Comparison of ENCODE assay signal across 12 cellular contexts in genomic region chr9:124283232-124283814, GRCh38. TPM values are rescaled to one million over a fixed set of nuclear protein-coding genes. Genes with fewer than 3 reads are reported as not detected.
DNase-seq lines count a peak whose midpoint lies in the region; ATAC-seq and TF ChIP-seq lines count a peak whose summit lies in the region.
"Had no signal": no experiment of that assay in that cellular context is flagged by ENCODE, and none has a peak within 500 bp of the region (broad histone marks: within the 10 kb centered on the region; RNA-seq: fewer than 3 reads in every experiment).

No MANE protein-coding gene starts in this region.

- POLR2A ChIA-PET in GM10248 (lab: Yijun Ruan, JAX), result no interaction called here

- DNase-seq in heart left ventricle, result peak in 1 of 5 donors; percentile 65
- no peak for DNase-seq in Right ventricle myocardium inferior (ENCODE audit: missing footprints)
- no peak for DNase-seq in ovary
- DNase-seq in omental fat pad (ENCODE audit: low spot score), result no peak
- DNase-seq in GM10248 (ENCODE audit: extremely low spot score), result no peak
- DNase-seq: DND-41; NCI-H2171 treated with DMSO at 0.1 percent for 48 hours; stimulated activated CD4-positive, alpha-beta T cell treated with anti-CD3 and anti-CD28 coated beads, Interleukin-2, amount 100 ng/mL, for 48 hours had no signal

- no peak for TF ChIP-seq EP300 in gastroesophageal sphincter (IDR thresholded peaks at IDR 0.05)
- no peak for TF ChIP-seq EP300 in ovary (IDR thresholded peaks at IDR 0.05)

- ATAC-seq in heart left ventricle, result no peak
- no peak for ATAC-seq in Right ventricle myocardium inferior
- ATAC-seq in gastroesophageal sphincter, result no peak
- no peak for ATAC-seq in GM21515 (IDR thresholded peaks at IDR 0.05; ENCODE audit: unreplicated experiment)
- no peak for ATAC-seq in omental fat pad (ENCODE audit: low FRiP score)
- ATAC-seq: esophagus mucosa had no signal

- H3K4me3 ChIP-seq in heart left ventricle, result no peak overlapping the region
- no peak overlapping the region for H3K4me3 ChIP-seq in gastroesophageal sphincter
- H3K4me3 ChIP-seq in ovary, result no peak overlapping the region
- H3K4me3 ChIP-seq in urinary bladder (ENCODE audit: low read depth, low read length), result no peak overlapping the region

- 54 to 66% (median 59%) methylated on average over 12 to 15 of the region's 15 CpGs for WGBS in heart left ventricle, 4 donors
- 81% methylated on average over 9 of the region's 15 CpGs; no CpG with 5 or more reads in 1 of the 2 donors for WGBS in gastroesophageal sphincter (ENCODE audit: low coverage in 1 of 2), 2 donors
- WGBS in ovary, 3 donors, result 87 to 91% (median 87%) methylated on average over 15 of the region's 15 CpGs
- 62% methylated on average over 15 of the region's 15 CpGs for WGBS in urinary bladder

- H3K36me3 ChIP-seq in heart left ventricle (peaks cover 0 to 9% (median 0%) of the 10 kb centered on the region in 9 donors), gastroesophageal sphincter (no peaks in the 10 kb centered on the region), ovary (no peaks in the 10 kb centered on the region), urinary bladder (ENCODE audit: insufficient read depth) (no peaks in the 10 kb centered on the region)

- intact Hi-C loops in heart left ventricle (cut with DNase I), result loop anchor here in 1 of 10 donors (10.0 kb wide), 1 partner anchor 69 kb away; no protein-coding TSS in a partner anchor
- intact Hi-C loops in Right ventricle myocardium inferior (cut with DNase I), result no loop called here
- intact Hi-C loops in ovary (cut with DNase I), result loop anchor here in 1 of 4 donors (2.0 kb wide), 1 partner anchor 25 kb away; no protein-coding TSS in a partner anchor

- CTCF ChIA-PET in GM10248 (lab: Yijun Ruan, JAX), result no interaction called here

- TF ChIP-seq CTCF in heart left ventricle (IDR thresholded peaks at IDR 0.05) (no peak), gastroesophageal sphincter (IDR thresholded peaks at IDR 0.05) (no peak), ovary (IDR thresholded peaks at IDR 0.05) (no peak), omental fat pad (IDR thresholded peaks at IDR 0.05) (no peak), GM10248 (IDR thresholded peaks at IDR 0.05; ENCODE audit: control extremely low read depth, extremely low read depth, low read depth, missing control alignments) (no peak)

- H3K27me3 ChIP-seq in heart left ventricle (no peaks in the 10 kb centered on the region), gastroesophageal sphincter (no peaks in the 10 kb centered on the region), ovary (no peaks in the 10 kb centered on the region)

- H3K4me1 ChIP-seq in heart left ventricle, result peaks cover 14 to 99% (median 71%) of the 10 kb centered on the region in 12 donors
- H3K4me1 ChIP-seq in gastroesophageal sphincter, result peaks cover 0 to 99% (median 67%) of the 10 kb centered on the region in 3 donors
- H3K4me1 ChIP-seq in ovary (ENCODE audit: insufficient read depth), result peaks cover 52% of the 10 kb centered on the region
- H3K4me1 ChIP-seq in urinary bladder (ENCODE audit: insufficient read depth), result no peaks in the 10 kb centered on the region

- TF ChIP-seq POLR2A in heart left ventricle (IDR thresholded peaks at IDR 0.05), result no peak
- TF ChIP-seq POLR2A in gastroesophageal sphincter (IDR thresholded peaks at IDR 0.05), result no peak
- TF ChIP-seq POLR2A in ovary (IDR thresholded peaks at IDR 0.05), result no peak

- H3K27ac ChIP-seq in heart left ventricle (peak overlapping the region in 11 of 12 donors; percentile 49 to 83 (median 74)), gastroesophageal sphincter (peak overlapping the region in 3 of 4 donors; percentile 76 to 89 (median 86)), ovary (peak overlapping the region; percentile 58 to 75), urinary bladder (ENCODE audit: low read depth) (peak overlapping the region; percentile 53)

- H3K9me3 ChIP-seq in heart left ventricle (no peaks in the 10 kb centered on the region), gastroesophageal sphincter (no peaks in the 10 kb centered on the region), ovary (no peaks in the 10 kb centered on the region)

RNA-seq across cellular contexts. Expression of gene NEK6, which starts 25.6 kb away (rescaled TPM):
- 10 to 100 TPM in 2 of 9 donors, 1 to 10 TPM in 7; 5.0 to 42.4 (median 6.8) TPM for total RNA-seq in heart left ventricle
- 1 to 10 TPM; 1.8 to 4.0 TPM for polyA plus RNA-seq in heart left ventricle
- total RNA-seq in Right ventricle myocardium inferior, result 10.5 TPM
- 10 to 100 TPM; 13.2 to 31.7 (median 19.3) TPM for total RNA-seq in gastroesophageal sphincter
- total RNA-seq in ovary, result 10 to 100 TPM in 5 of 7 donors, 1 to 10 TPM in 2; 7.2 to 45.1 (median 22.8) TPM
- 10 to 100 TPM in 1 of 2 donors, 1 to 10 TPM in 1; 7.6 to 23.0 TPM for polyA plus RNA-seq in ovary
- total RNA-seq in urinary bladder, result 28.1 TPM
- 38.3 TPM for polyA plus RNA-seq in urinary bladder
- 10 to 100 TPM; 11.8 to 52.1 (median 29.0) TPM for total RNA-seq in omental fat pad
